ENCODE assay signal across 29 cellular contexts in the genomic region with DNA sequence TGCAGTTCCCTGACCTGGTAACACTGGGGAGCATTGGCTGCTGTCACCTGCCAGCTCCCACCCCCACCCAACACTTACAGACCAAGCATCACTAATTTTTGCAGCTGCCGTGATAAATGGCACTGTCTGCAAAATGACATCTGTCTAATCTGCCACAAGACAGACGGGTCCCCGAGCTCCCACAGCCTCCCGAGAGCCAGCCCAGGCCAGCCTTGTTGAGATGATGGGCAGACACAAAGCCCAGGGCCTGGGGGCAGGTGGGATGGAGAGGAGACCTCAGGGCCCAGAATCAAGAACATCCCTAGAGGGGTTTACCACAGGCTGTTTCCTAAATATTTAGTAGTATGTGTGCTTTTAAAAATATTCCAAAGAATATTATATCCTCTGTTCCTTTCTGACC.
DNase-seq lines count a peak whose midpoint lies in the region; ATAC-seq and TF ChIP-seq lines count a peak whose summit lies in the region.
"Had no signal": no experiment of that assay in that cellular context is flagged by ENCODE, and none has a peak within 500 bp of the region (broad histone marks: within the 10 kb centered on the region; RNA-seq: fewer than 3 reads in every experiment).

No MANE protein-coding gene starts in this region.

- peak overlapping the region; percentile 43 for H3K4me3 Mint-ChIP-seq in neural progenitor cell
- H3K4me3 Mint-ChIP-seq: B cell; CD14-positive monocyte; CD8-positive, alpha-beta memory T cell; H9 had no signal

- no peaks in the 10 kb centered on the region for H3K36me3 Mint-ChIP-seq in neural progenitor cell
- H3K36me3 Mint-ChIP-seq: CD14-positive monocyte; CD8-positive, alpha-beta memory T cell had no signal

- H3K9me3 ChIP-seq in BE2C (no peaks in the 10 kb centered on the region), neural progenitor cell (ENCODE audit: low read depth) (no peaks in the 10 kb centered on the region), esophagus squamous epithelium (no peaks in the 10 kb centered on the region)
- H3K9me3 ChIP-seq: MG63, SJSA1 had no signal

- ATAC-seq in HG03159 (IDR thresholded peaks at IDR 0.05; ENCODE audit: unreplicated experiment), result no peak
- ATAC-seq: GM12878, PC-3 had no signal

- H3K27ac ChIP-seq in neural progenitor cell (no peak overlapping the region), esophagus squamous epithelium (no peak overlapping the region)
- H3K27ac ChIP-seq: 22Rv1, GM23248, SJSA1 had no signal

- H3K9ac ChIP-seq in neural progenitor cell, result no peak overlapping the region
- H3K9ac ChIP-seq: GM23248 had no signal

- peaks cover 6% of the 10 kb centered on the region for H3K4me1 ChIP-seq in BE2C
- H3K4me1 ChIP-seq in neural progenitor cell, result peaks cover 8% of the 10 kb centered on the region
- H3K4me1 ChIP-seq in esophagus squamous epithelium, result peaks cover 0 to 12% (median 0%) of the 10 kb centered on the region in 3 donors
- H3K4me1 ChIP-seq: SJSA1 had no signal

- H3K4me3 ChIP-seq in BE2C (ENCODE audit: low read depth, low read length) (no peak overlapping the region), neural progenitor cell (no peak overlapping the region), esophagus squamous epithelium (no peak overlapping the region)
- H3K4me3 ChIP-seq: GM12878, GM23248, MG63, SJSA1 had no signal

- peaks cover 2% of the 10 kb centered on the region for H3K27me3 Mint-ChIP-seq in neural progenitor cell (ENCODE audit: insufficient read depth, low read depth)
- H3K27me3 Mint-ChIP-seq: CD8-positive, alpha-beta memory T cell had no signal

- no peaks in the 10 kb centered on the region for H3F3A ChIP-seq in neural progenitor cell (ENCODE audit: low read depth)

- H3K27ac Mint-ChIP-seq in neural progenitor cell, result peak overlapping the region; percentile 53
- H3K27ac Mint-ChIP-seq: B cell, CD14-positive monocyte, H9 had no signal

- H3K36me3 ChIP-seq in BE2C, result no peaks in the 10 kb centered on the region
- no peaks in the 10 kb centered on the region for H3K36me3 ChIP-seq in neural progenitor cell
- H3K36me3 ChIP-seq in esophagus squamous epithelium, result no peaks in the 10 kb centered on the region
- H3K36me3 ChIP-seq: MG63, SJSA1 had no signal

- peak in 2 of 3 experiments; percentile 47 to 73 for DNase-seq in NCI-H1417 (lab: John Stamatoyannopoulos, UW)
- DNase-seq in NCI-H1417 treated with DMSO at 0.1 percent for 48 hours (lab: John Stamatoyannopoulos, UW), result no peak
- DNase-seq in BE2C, result peak; percentile 63
- DNase-seq in NCI-H524 treated with DMSO at 0.1 percent for 48 hours (lab: John Stamatoyannopoulos, UW), result peak; percentile 48
- no peak for DNase-seq in neural progenitor cell (ENCODE audit: low spot score)
- DNase-seq in stimulated activated naive CD4-positive, alpha-beta T cell (lab: John Stamatoyannopoulos, UW), result no peak
- DNase-seq in esophagus squamous epithelium (lab: John Stamatoyannopoulos, UW), result no peak
- DNase-seq: CD8-positive, alpha-beta memory T cell; DMS 273 treated with DMSO at 0.1 percent for 48 hours; DMS79; EL; GDM1; GM23248; H9; IMR-90; KG1; MG63; NCI-H1105 treated with DMSO at 0.1 percent for 48 hours; NCI-H187; NCI-H2081 treated with DMSO at 0.1 percent for 48 hours; NCI-H446; NCI-H526 treated with DMSO at 0.1 percent for 48 hours; PC-3 had no signal

- intact Hi-C loops in esophagus squamous epithelium (cut with DNase I), result no loop called here

- H4K20me1 ChIP-seq in neural progenitor cell (ENCODE audit: low read depth), result no peaks in the 10 kb centered on the region

- TF ChIP-seq CTCF in BE2C (IDR thresholded peaks at IDR 0.05; ENCODE audit: low read depth, low read length) (no peak), neural progenitor cell (IDR thresholded peaks at IDR 0.05) (no peak), esophagus squamous epithelium (IDR thresholded peaks at IDR 0.05) (no peak)

- no peaks in the 10 kb centered on the region for H3K79me2 ChIP-seq in neural progenitor cell (ENCODE audit: low read depth)

- H3K4me1 Mint-ChIP-seq in neural progenitor cell, result peaks cover 19% of the 10 kb centered on the region
- H3K4me1 Mint-ChIP-seq: CD8-positive, alpha-beta memory T cell had no signal

- no peak overlapping the region for H2AFZ ChIP-seq in neural progenitor cell (replicated peaks)
- H2AFZ ChIP-seq: GM23248 had no signal

- no peaks in the 10 kb centered on the region for H3K9me3 Mint-ChIP-seq in neural progenitor cell
- H3K9me3 Mint-ChIP-seq: CD8-positive, alpha-beta memory T cell; H9 had no signal

- H3K4me2 ChIP-seq in neural progenitor cell, result no peak overlapping the region

- WGBS in esophagus squamous epithelium, 2 donors, result 67 to 100% methylated on average over 1 of the region's 4 CpGs

- TF ChIP-seq POLR2A in esophagus squamous epithelium (IDR thresholded peaks at IDR 0.05), result no peak

- no peaks in the 10 kb centered on the region for H3K27me3 ChIP-seq in BE2C
- peaks cover 6% of the 10 kb centered on the region for H3K27me3 ChIP-seq in neural progenitor cell
- H3K27me3 ChIP-seq in esophagus squamous epithelium, result peaks cover 0 to 14% (median 0%) of the 10 kb centered on the region in 4 donors
- H3K27me3 ChIP-seq: MG63, SJSA1 had no signal

Comparison
In these comparisons a context has a peak if more than half of its experiments do, and no peak if none do; other contexts are left out.
1. DNase-seq: peak in NCI-H1417 (2 of 3), BE2C (single experiment) and NCI-H524 treated with DMSO at 0.1 percent for 48 hours (single experiment); none in NCI-H1417 treated with DMSO at 0.1 percent for 48 hours (single experiment), neural progenitor cell (single experiment), stimulated activated naive CD4-positive, alpha-beta T cell (0 of 6) and esophagus squamous epithelium (single experiment).